Comparison of ENCODE assay signal across 6 cellular contexts in the genomic region with DNA sequence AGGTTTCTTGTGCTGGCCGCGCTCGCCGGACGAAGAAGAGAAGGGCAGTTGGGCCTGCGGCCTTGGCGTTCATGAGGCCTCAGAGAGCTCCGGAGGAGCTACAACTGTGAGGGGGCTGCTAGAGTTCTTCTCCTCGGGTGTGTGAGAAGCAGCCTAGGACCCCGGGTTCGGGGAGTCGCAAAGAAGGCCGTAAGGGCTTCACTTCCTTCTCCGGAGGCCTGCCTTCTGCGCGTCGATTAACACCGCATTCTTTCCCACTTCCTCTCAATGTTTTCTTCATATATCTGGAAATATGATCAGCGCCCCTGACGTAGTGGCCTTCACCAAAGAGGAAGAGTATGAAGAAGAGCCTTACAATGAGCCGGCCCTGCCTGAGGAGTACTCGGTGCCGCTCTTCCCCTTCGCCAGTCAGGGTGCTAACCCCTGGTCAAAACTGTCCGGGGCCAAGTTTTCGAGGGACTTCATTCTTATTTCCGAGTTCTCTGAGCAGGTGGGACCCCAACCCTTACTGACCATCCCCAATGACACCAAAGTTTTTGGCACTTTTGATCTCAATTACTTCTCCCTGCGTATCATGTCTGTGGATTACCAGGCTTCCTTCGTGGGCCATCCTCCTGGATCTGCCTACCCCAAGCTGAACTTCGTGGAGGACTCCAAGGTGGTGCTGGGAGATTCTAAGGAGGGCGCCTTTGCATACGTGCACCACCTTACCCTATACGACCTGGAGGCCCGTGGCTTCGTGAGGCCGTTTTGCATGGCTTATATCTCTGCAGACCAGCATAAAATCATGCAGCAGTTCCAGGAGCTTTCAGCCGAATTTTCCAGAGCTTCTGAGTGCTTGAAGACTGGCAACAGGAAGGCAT. TPM values are rescaled to one million over a fixed set of nuclear protein-coding genes. Genes with fewer than 3 reads are reported as not detected.
A peak's percentile ranks its signal among the peaks of the same experiment; 100 is the strongest.
DNase-seq lines count a peak whose midpoint lies in the region; ATAC-seq, FAIRE-seq and TF ChIP-seq lines count a peak whose summit lies in the region.

No MANE protein-coding gene starts in this region.

- dilution Hi-C loops in endothelial cell of umbilical vein (cut with MboI; ENCODE audit: extremely low pct_ligation_motif_present, low sequenced_read_pairs), result no loop called here

- H3K9ac ChIP-seq in DND-41 (ENCODE audit: low read depth, low read length), result peak overlapping the region; percentile 82
- peak overlapping the region; percentile 83 for H3K9ac ChIP-seq in NT2/D1 (ENCODE audit: insufficient read length, low read depth)
- peak overlapping the region; percentile 95 for H3K9ac ChIP-seq in endothelial cell of umbilical vein (replicated peaks; ENCODE audit: extremely low read depth, insufficient read depth, low read length)
- peak overlapping the region; percentile 96 for H3K9ac ChIP-seq in smooth muscle cell (ENCODE audit: low read depth)

- H3K27ac ChIP-seq in DND-41 (ENCODE audit: low read length), result peak overlapping the region; percentile 91
- H3K27ac ChIP-seq in endothelial cell of umbilical vein (ENCODE audit: insufficient read depth, low read depth, low read length), result peak overlapping the region; percentile 83
- peak overlapping the region; percentile 96 for H3K27ac ChIP-seq in smooth muscle cell (ENCODE audit: low read depth)

- TF ChIP-seq CTCF in DND-41 (IDR thresholded peaks at IDR 0.05; ENCODE audit: borderline replicate concordance, extremely low read depth, low read length, poor library complexity, severe bottlenecking) (no peak), endothelial cell of umbilical vein (IDR thresholded peaks at IDR 0.05; ENCODE audit: extremely low read depth in 1 of 2, insufficient read depth in 1 of 2, low read depth in 1 of 2, low read length in 2 of 2) (no peak), smooth muscle cell (IDR thresholded peaks at IDR 0.05; ENCODE audit: borderline replicate concordance, insufficient read depth, poor library complexity, severe bottlenecking) (no peak)

- H3K4me1 ChIP-seq in DND-41 (ENCODE audit: insufficient read depth, low read length) (peaks cover 81% of the 10 kb centered on the region), NT2/D1 (ENCODE audit: insufficient read depth, insufficient read length) (peaks cover 12% of the 10 kb centered on the region), endothelial cell of umbilical vein (ENCODE audit: control insufficient read depth, extremely low read depth, insufficient read depth, low read length) (peaks cover 26% of the 10 kb centered on the region), smooth muscle cell (ENCODE audit: low read depth) (peaks cover 40% of the 10 kb centered on the region)

- H3K9me3 ChIP-seq in DND-41 (ENCODE audit: insufficient read depth, low read length, severe bottlenecking), result no peaks in the 10 kb centered on the region
- peaks cover 34% of the 10 kb centered on the region for H3K9me3 ChIP-seq in NT2/D1 (ENCODE audit: insufficient read depth, low read length)
- H3K9me3 ChIP-seq in endothelial cell of umbilical vein (replicated peaks; ENCODE audit: control insufficient read depth, insufficient read depth, low read length), result no peaks in the 10 kb centered on the region
- H3K9me3 ChIP-seq in smooth muscle cell (replicated peaks; ENCODE audit: low read depth), result no peaks in the 10 kb centered on the region

- peak overlapping the region; percentile 88 for H3K4me2 ChIP-seq in DND-41 (ENCODE audit: insufficient read depth, low read length)
- peak overlapping the region; percentile 86 for H3K4me2 ChIP-seq in endothelial cell of umbilical vein (ENCODE audit: insufficient read depth, low read length)
- peak overlapping the region; percentile 98 for H3K4me2 ChIP-seq in smooth muscle cell

- H3K9me1 ChIP-seq in endothelial cell of umbilical vein (replicated peaks; ENCODE audit: control insufficient read depth, extremely low read depth, insufficient read depth, low read length), result no peaks in the 10 kb centered on the region

- 36% methylated on average over 37 of the region's 37 CpGs for WGBS in smooth muscle cell (ENCODE audit: low lambda C conversion rate)

- BruUV-seq in endothelial cell of umbilical vein (replicated peaks; lab: Mats Ljungman, UMichigan), result TSS peak; percentile 55

- no peak for TF ChIP-seq POLR2A in endothelial cell of umbilical vein (IDR thresholded peaks at IDR 0.05; ENCODE audit: low read depth, low read length)

- H3F3A ChIP-seq in smooth muscle cell (ENCODE audit: low read depth), result peaks cover 11% of the 10 kb centered on the region

- H3K79me2 ChIP-seq in DND-41 (ENCODE audit: insufficient read depth, low read length) (peaks cover 94% of the 10 kb centered on the region), endothelial cell of umbilical vein (ENCODE audit: control insufficient read depth, insufficient read depth, low read length) (peaks cover 79% of the 10 kb centered on the region), smooth muscle cell (ENCODE audit: low read depth) (peaks cover 90% of the 10 kb centered on the region)

- intact Hi-C loops in endothelial cell of umbilical vein (cut with micrococcal nuclease), result loop anchor here (1.0 to 2.0 kb wide), 4 partner anchors 14 to 91 kb away; a partner anchor contains a TSS

- H3K27me3 ChIP-seq in DND-41 (ENCODE audit: insufficient read depth, low read length, poor library complexity), result no peaks in the 10 kb centered on the region
- no peaks in the 10 kb centered on the region for H3K27me3 ChIP-seq in NT2/D1 (ENCODE audit: insufficient read depth, insufficient read length)
- H3K27me3 ChIP-seq in endothelial cell of umbilical vein (ENCODE audit: control insufficient read depth in 2 of 2, insufficient read depth in 2 of 2, low read length in 2 of 2), result no peaks in the 10 kb centered on the region
- H3K27me3 ChIP-seq in smooth muscle cell (ENCODE audit: low read depth), result no peaks in the 10 kb centered on the region

- ATAC-seq in DND-41 (ENCODE audit: insufficient read depth, low read depth) (no peak), HG02588 (IDR thresholded peaks at IDR 0.05; ENCODE audit: unreplicated experiment) (no peak)

- H2AFZ ChIP-seq in DND-41 (ENCODE audit: low read depth, low read length) (peak overlapping the region; percentile 87), endothelial cell of umbilical vein (ENCODE audit: low read depth, low read length) (peak overlapping the region; percentile 50), smooth muscle cell (ENCODE audit: low read depth) (peak overlapping the region; percentile 81)

- H4K20me1 ChIP-seq in DND-41 (ENCODE audit: insufficient read depth, low read length), result peaks cover 75% of the 10 kb centered on the region
- H4K20me1 ChIP-seq in endothelial cell of umbilical vein (replicated peaks; ENCODE audit: control insufficient read depth, extremely low read depth, insufficient read depth, low read length), result no peaks in the 10 kb centered on the region
- peaks cover 60% of the 10 kb centered on the region for H4K20me1 ChIP-seq in smooth muscle cell (ENCODE audit: low read depth)

- CTCF ChIA-PET in endothelial cell of umbilical vein (lab: Charles Lee), result no interaction called here

- H3K36me3 ChIP-seq in DND-41 (ENCODE audit: insufficient read depth, low read length), result peaks cover 80% of the 10 kb centered on the region
- peaks cover 75% of the 10 kb centered on the region for H3K36me3 ChIP-seq in NT2/D1 (ENCODE audit: insufficient read depth, insufficient read length, low read length)
- peaks cover 0 to 11% of the 10 kb centered on the region in 2 experiments for H3K36me3 ChIP-seq in endothelial cell of umbilical vein (ENCODE audit: control insufficient read depth in 2 of 2, extremely low read depth in 1 of 2, insufficient read depth in 2 of 2, low read length in 2 of 2)
- H3K36me3 ChIP-seq in smooth muscle cell (ENCODE audit: low read depth), result no peaks in the 10 kb centered on the region

- FAIRE-seq in endothelial cell of umbilical vein (lab: Jason Lieb, UNC), result peak; percentile 18

- POLR2A ChIA-PET in endothelial cell of umbilical vein (lab: Charles Lee), result no interaction called here

- DNase-seq in DND-41, result peak; percentile 35
- no peak for DNase-seq in NT2/D1 (ENCODE audit: low read depth, low spot score)
- DNase-seq in endothelial cell of umbilical vein (ENCODE audit: low read depth, low spot score), result no peak
- no peak for DNase-seq in smooth muscle cell (lab: John Stamatoyannopoulos, UW; ENCODE audit: unreplicated experiment)
- DNase-seq in H4 (ENCODE audit: low spot score), result no peak

- H3K4me3 ChIP-seq in DND-41 (ENCODE audit: low read depth in 1 of 2, low read length in 2 of 2), result peak overlapping the region; percentile 86 to 99
- H3K4me3 ChIP-seq in NT2/D1 (ENCODE audit: insufficient read length, low read depth), result peak overlapping the region; percentile 94
- H3K4me3 ChIP-seq in endothelial cell of umbilical vein (replicated peaks in 1 of 3; ENCODE audit: insufficient read depth in 1 of 3, low read depth in 1 of 3, low read length in 3 of 3), result peak overlapping the region; percentile 26 to 80 (median 72)
- peak overlapping the region; percentile 90 for H3K4me3 ChIP-seq in smooth muscle cell

RNA-seq across cellular contexts. Expression of a gene that starts 0.6 kb away (rescaled TPM):
- total RNA-seq in endothelial cell of umbilical vein (16.1 and 17.6 TPM in 2 replicates), smooth muscle cell (10.4 and 12.6 TPM in 2 replicates)
- polyA plus RNA-seq in endothelial cell of umbilical vein (8.2 and 9.5 TPM in 2 replicates), smooth muscle cell (3.3 and 4.5 TPM in 2 replicates)
- 9.6 and 9.8 TPM in 2 replicates for polyA plus RNA-seq in endothelial cell of umbilical vein (2011; cell fraction: cytosol; rRNA removed)
- polyA plus RNA-seq in endothelial cell of umbilical vein (2011; cell fraction: nucleus; rRNA removed), result 16.0 and 17.7 TPM in 2 replicates
- polyA plus RNA-seq in endothelial cell of umbilical vein (2012), result 13.2 and 14.1 TPM in 2 replicates
- 24.9 TPM in 2 replicates for polyA minus RNA-seq in endothelial cell of umbilical vein
- 6.6 TPM for polyA minus RNA-seq in endothelial cell of umbilical vein (2011; cell fraction: cytosol; rRNA and poly(A)+ RNA removed)
- 23.1 and 24.9 TPM in 2 replicates for polyA minus RNA-seq in endothelial cell of umbilical vein (2011; cell fraction: nucleus; rRNA and poly(A)+ RNA removed)
- total RNA-seq in H4 (2014; rRNA removed; shearing (Covaris generic)), result 6.3 and 7.3 TPM in 2 replicates

RNA-seq across cellular contexts. Expression of a gene that starts 0.9 kb away (rescaled TPM):
- total RNA-seq in endothelial cell of umbilical vein (46.9 and 53.1 TPM in 2 replicates), smooth muscle cell (19.9 and 40.9 TPM in 2 replicates)
- polyA plus RNA-seq in endothelial cell of umbilical vein (18.6 and 20.4 TPM in 2 replicates), smooth muscle cell (14.6 and 22.9 TPM in 2 replicates)
- 15.7 and 19.0 TPM in 2 replicates for polyA plus RNA-seq in endothelial cell of umbilical vein (2011; cell fraction: cytosol; rRNA removed)
- polyA plus RNA-seq in endothelial cell of umbilical vein (2011; cell fraction: nucleus; rRNA removed), result 37.5 and 42.4 TPM in 2 replicates
- polyA plus RNA-seq in endothelial cell of umbilical vein (2012), result 22.1 and 26.5 TPM in 2 replicates
- polyA minus RNA-seq in endothelial cell of umbilical vein, result 63.2 and 64.2 TPM in 2 replicates
- polyA minus RNA-seq in endothelial cell of umbilical vein (2011; cell fraction: cytosol; rRNA and poly(A)+ RNA removed), result 31.2 TPM
- polyA minus RNA-seq in endothelial cell of umbilical vein (2011; cell fraction: nucleus; rRNA and poly(A)+ RNA removed), result 32.0 and 46.2 TPM in 2 replicates
- 25.6 and 31.1 TPM in 2 replicates for total RNA-seq in H4 (2014; rRNA removed; shearing (Covaris generic))

RNA-seq across cellular contexts. Expression of a gene that starts 47.6 kb away (rescaled TPM):
- total RNA-seq in endothelial cell of umbilical vein (27.2 and 27.6 TPM in 2 replicates), smooth muscle cell (4.1 and 5.9 TPM in 2 replicates)
- polyA plus RNA-seq in endothelial cell of umbilical vein (14.2 and 18.9 TPM in 2 replicates), smooth muscle cell (8.5 and 10.3 TPM in 2 replicates)
- polyA plus RNA-seq in endothelial cell of umbilical vein (2011; cell fraction: cytosol; rRNA removed), result 17.7 and 18.2 TPM in 2 replicates
- 23.8 and 24.6 TPM in 2 replicates for polyA plus RNA-seq in endothelial cell of umbilical vein (2011; cell fraction: nucleus; rRNA removed)
- 19.2 and 20.4 TPM in 2 replicates for polyA plus RNA-seq in endothelial cell of umbilical vein (2012)
- 17.7 and 21.1 TPM in 2 replicates for polyA minus RNA-seq in endothelial cell of umbilical vein
- 29.9 TPM for polyA minus RNA-seq in endothelial cell of umbilical vein (2011; cell fraction: cytosol; rRNA and poly(A)+ RNA removed)
- polyA minus RNA-seq in endothelial cell of umbilical vein (2011; cell fraction: nucleus; rRNA and poly(A)+ RNA removed), result 11.0 and 15.8 TPM in 2 replicates
- 27.6 and 27.7 TPM in 2 replicates for total RNA-seq in H4 (2014; rRNA removed; shearing (Covaris generic))

RNA-seq across cellular contexts. Expression of a gene that starts 55.3 kb away (rescaled TPM):
- 8.3 and 8.5 TPM in 2 replicates for total RNA-seq in endothelial cell of umbilical vein
- polyA plus RNA-seq in endothelial cell of umbilical vein, result 22.7 and 28.2 TPM in 2 replicates
- polyA plus RNA-seq in endothelial cell of umbilical vein (2011; cell fraction: cytosol; rRNA removed), result 10.7 and 12.8 TPM in 2 replicates
- polyA plus RNA-seq in endothelial cell of umbilical vein (2011; cell fraction: nucleus; rRNA removed), result 10.7 and 12.9 TPM in 2 replicates
- 5.2 and 8.4 TPM in 2 replicates for polyA plus RNA-seq in endothelial cell of umbilical vein (2012)
- polyA minus RNA-seq in endothelial cell of umbilical vein, result 11.0 and 14.7 TPM in 2 replicates
- polyA minus RNA-seq in endothelial cell of umbilical vein (2011; cell fraction: cytosol; rRNA and poly(A)+ RNA removed), result 6.7 TPM
- polyA minus RNA-seq in endothelial cell of umbilical vein (2011; cell fraction: nucleus; rRNA and poly(A)+ RNA removed), result 3.1 and 6.3 TPM in 2 replicates
- total RNA-seq in smooth muscle cell, result 10.4 and 12.0 TPM in 2 replicates
- 13.5 and 14.3 TPM in 2 replicates for polyA plus RNA-seq in smooth muscle cell
- 4.1 and 5.0 TPM in 2 replicates for total RNA-seq in H4 (2014; rRNA removed; shearing (Covaris generic))

RNA-seq across cellular contexts. Expression of a gene that starts 57.2 kb away (rescaled TPM):
- 372 and 397 TPM in 2 replicates for total RNA-seq in endothelial cell of umbilical vein
- 582 and 691 TPM in 2 replicates for polyA plus RNA-seq in endothelial cell of umbilical vein
- 393 and 428 TPM in 2 replicates for polyA plus RNA-seq in endothelial cell of umbilical vein (2011; cell fraction: cytosol; rRNA removed)
- 1,056 and 1,210 TPM in 2 replicates for polyA plus RNA-seq in endothelial cell of umbilical vein (2011; cell fraction: nucleus; rRNA removed)
- polyA plus RNA-seq in endothelial cell of umbilical vein (2012), result 343 and 396 TPM in 2 replicates
- polyA minus RNA-seq in endothelial cell of umbilical vein, result 446 and 481 TPM in 2 replicates
- 202 TPM for polyA minus RNA-seq in endothelial cell of umbilical vein (2011; cell fraction: cytosol; rRNA and poly(A)+ RNA removed)
- 205 and 272 TPM in 2 replicates for polyA minus RNA-seq in endothelial cell of umbilical vein (2011; cell fraction: nucleus; rRNA and poly(A)+ RNA removed)
- total RNA-seq in smooth muscle cell, result 132 and 149 TPM in 2 replicates
- polyA plus RNA-seq in smooth muscle cell, result 188 and 210 TPM in 2 replicates
- total RNA-seq in H4 (2014; rRNA removed; shearing (Covaris generic)), result 128 and 139 TPM in 2 replicates
